1 cellular context compared by ENCODE assay signal in the genomic region with DNA sequence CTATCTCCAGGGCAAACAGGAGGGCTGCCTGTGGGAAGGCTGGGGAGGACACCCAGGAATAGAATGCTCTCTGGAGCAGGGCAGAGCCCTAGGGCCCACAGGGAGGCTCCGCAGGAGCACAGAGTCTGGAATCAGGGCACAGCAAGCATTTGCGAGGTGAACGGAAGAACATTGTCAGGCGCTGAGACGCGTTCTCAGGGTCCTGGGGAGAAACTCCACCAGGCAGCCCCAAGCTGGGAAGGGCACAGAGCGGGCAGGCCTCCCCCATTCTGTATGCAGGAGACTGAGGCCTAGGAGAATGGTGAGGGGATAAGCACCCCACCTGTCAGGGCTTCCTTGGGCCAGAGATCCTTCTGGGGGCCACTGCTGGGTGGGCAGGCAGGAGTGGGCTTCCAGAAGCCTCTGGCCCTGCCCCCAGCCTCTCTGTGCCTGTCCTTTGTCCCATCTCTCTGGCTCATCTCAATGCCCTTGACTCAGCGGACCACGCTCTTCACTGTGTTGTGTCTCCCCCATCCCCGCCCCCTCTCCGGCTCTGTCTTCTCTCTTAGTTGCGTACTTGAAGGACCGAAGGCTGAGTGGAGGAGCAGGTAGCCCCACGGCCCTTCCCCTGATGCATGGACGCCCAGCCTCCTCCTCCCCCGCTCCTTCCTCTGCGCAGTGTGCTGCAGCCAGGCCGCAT.
TF ChIP-seq lines count a peak whose summit lies in the region.

No MANE protein-coding gene starts in this region.

TF ChIP-seq in HepG2, 621 proteins besides CTCF, POLR2A, EP300 and RAD21:
- TF ChIP-seq ZKSCAN1 (IDR thresholded peaks at IDR 0.05; ENCODE audit: low read length) (no peak), HOXA9 (CRISPR knock-in tag; IDR thresholded peaks at IDR 0.05; ENCODE audit: borderline replicate concordance) (no peak), ZNF598 (CRISPR knock-in tag; IDR thresholded peaks at IDR 0.05; ENCODE audit: borderline replicate concordance) (no peak), HNF1B (CRISPR knock-in tag; IDR thresholded peaks at IDR 0.05) (no peak), ZMYM4 (CRISPR knock-in tag; IDR thresholded peaks at IDR 0.05) (no peak), ZNF720 (CRISPR knock-in tag; IDR thresholded peaks at IDR 0.05) (no peak), ZNF160 (CRISPR knock-in tag; IDR thresholded peaks at IDR 0.05) (no peak), BRCA1 (CRISPR knock-in tag; IDR thresholded peaks at IDR 0.05) (no peak)
- TF ChIP-seq, protein P1, sequence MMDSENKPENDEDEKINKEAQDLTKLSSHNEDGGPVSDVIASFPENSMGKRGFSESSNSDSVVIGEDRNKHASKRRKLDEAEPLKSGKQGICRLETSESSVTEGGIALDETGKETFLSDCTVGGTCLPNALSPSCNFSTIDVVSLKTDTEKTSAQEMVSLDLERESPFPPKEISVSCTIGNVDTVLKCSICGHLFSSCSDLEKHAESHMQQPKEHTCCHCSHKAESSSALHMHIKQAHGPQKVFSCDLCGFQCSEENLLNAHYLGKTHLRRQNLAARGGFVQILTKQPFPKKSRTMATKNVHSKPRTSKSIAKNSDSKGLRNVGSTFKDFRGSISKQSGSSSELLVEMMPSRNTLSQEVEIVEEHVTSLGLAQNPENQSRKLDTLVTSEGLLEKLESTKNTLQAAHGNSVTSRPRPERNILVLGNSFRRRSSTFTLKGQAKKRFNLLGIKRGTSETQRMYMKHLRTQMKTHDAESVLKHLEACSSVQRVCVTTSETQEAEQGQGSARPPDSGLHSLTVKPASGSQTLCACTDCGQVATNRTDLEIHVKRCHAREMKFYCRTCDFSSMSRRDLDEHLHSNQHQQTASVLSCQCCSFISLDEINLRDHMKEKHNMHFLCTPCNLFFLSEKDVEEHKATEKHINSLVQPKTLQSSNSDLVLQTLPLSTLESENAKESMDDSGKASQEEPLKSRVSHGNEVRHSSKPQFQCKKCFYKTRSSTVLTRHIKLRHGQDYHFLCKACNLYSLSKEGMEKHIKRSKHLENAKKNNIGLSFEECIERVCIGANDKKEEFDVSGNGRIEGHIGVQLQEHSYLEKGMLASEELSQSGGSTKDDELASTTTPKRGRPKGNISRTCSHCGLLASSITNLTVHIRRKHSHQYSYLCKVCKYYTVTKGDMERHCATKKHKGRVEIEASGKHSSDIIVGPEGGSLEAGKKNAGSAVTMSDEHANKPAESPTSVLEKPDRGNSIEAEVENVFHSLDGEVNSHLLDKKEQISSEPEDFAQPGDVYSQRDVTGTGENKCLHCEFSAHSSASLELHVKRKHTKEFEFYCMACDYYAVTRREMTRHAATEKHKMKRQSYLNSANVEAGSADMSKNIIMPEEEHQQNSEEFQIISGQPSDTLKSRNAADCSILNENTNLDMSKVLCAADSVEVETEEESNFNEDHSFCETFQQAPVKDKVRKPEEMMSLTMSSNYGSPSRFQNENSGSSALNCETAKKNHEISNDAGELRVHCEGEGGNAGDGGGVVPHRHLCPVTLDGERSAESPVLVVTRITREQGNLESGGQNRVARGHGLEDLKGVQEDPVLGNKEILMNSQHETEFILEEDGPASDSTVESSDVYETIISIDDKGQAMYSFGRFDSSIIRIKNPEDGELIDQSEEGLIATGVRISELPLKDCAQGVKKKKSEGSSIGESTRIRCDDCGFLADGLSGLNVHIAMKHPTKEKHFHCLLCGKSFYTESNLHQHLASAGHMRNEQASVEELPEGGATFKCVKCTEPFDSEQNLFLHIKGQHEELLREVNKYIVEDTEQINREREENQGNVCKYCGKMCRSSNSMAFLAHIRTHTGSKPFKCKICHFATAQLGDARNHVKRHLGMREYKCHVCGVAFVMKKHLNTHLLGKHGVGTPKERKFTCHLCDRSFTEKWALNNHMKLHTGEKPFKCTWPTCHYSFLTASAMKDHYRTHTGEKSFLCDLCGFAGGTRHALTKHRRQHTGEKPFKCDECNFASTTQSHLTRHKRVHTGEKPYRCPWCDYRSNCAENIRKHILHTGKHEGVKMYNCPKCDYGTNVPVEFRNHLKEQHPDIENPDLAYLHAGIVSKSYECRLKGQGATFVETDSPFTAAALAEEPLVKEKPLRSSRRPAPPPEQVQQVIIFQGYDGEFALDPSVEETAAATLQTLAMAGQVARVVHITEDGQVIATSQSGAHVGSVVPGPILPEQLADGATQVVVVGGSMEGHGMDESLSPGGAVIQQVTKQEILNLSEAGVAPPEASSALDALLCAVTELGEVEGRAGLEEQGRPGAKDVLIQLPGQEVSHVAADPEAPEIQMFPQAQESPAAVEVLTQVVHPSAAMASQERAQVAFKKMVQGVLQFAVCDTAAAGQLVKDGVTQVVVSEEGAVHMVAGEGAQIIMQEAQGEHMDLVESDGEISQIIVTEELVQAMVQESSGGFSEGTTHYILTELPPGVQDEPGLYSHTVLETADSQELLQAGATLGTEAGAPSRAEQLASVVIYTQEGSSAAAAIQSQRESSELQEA (CRISPR knock-in tag; IDR thresholded peaks at IDR 0.05; ENCODE audit: not compliant biosample characterization), result no peak
